In genomic region chr7:140033036-140033435, GRCh38 we compare ENCODE assay signal across 19 cellular contexts. TPM values are rescaled to one million over a fixed set of nuclear protein-coding genes. Genes with fewer than 3 reads are reported as not detected.
A peak's percentile ranks its signal among the peaks of the same experiment; 100 is the strongest.
DNase-seq lines count a peak whose midpoint lies in the region; ATAC-seq and TF ChIP-seq lines count a peak whose summit lies in the region.
"Had no signal": no experiment of that assay in that cellular context is flagged by ENCODE, and none has a peak within 500 bp of the region (broad histone marks: within the 10 kb centered on the region; RNA-seq: fewer than 3 reads in every experiment).

No MANE protein-coding gene starts in this region.

- TF ChIP-seq CTCF in osteoblast (IDR thresholded peaks at IDR 0.05; ENCODE audit: extremely low read depth, low read depth, low read length), result no peak

- 63 to 70% methylated on average over 8 of the region's 8 CpGs for WGBS in GM23248 (ENCODE audit: low coverage in 1 of 2, low lambda C conversion rate in 2 of 2, missing lambda C conversion rate in 2 of 2), 2 experiments

- no peaks in the 10 kb centered on the region for H3K9me3 Mint-ChIP-seq in central memory CD8-positive, alpha-beta T cell
- H3K9me3 Mint-ChIP-seq: activated CD4-positive, alpha-beta T cell treated with anti-CD3 and anti-CD28 coated beads, Interleukin-2, amount 10 ng/mL, durations not matched to agents 7 days and 5 days; activated naive CD4-positive, alpha-beta T cell treated with anti-CD3 and anti-CD28 coated beads for 36 hours; naive thymus-derived CD8-positive, alpha-beta T cell had no signal

- H3F3A ChIP-seq in GM23248 (ENCODE audit: insufficient read depth), result peaks cover 39% of the 10 kb centered on the region

- no peaks in the 10 kb centered on the region for H3K27me3 Mint-ChIP-seq in central memory CD8-positive, alpha-beta T cell
- H3K27me3 Mint-ChIP-seq: activated CD4-positive, alpha-beta T cell treated with anti-CD3 and anti-CD28 coated beads, Interleukin-2, amount 10 ng/mL, durations not matched to agents 7 days and 5 days; brain; naive thymus-derived CD8-positive, alpha-beta T cell had no signal

- H3K27me3 ChIP-seq in GM23248 (replicated peaks; ENCODE audit: insufficient read depth) (no peaks in the 10 kb centered on the region), SJSA1 (replicated peaks) (no peaks in the 10 kb centered on the region), osteoblast (ENCODE audit: insufficient read depth, low read length) (no peaks in the 10 kb centered on the region)
- H3K27me3 ChIP-seq: uterus had no signal

- H3K4me1 Mint-ChIP-seq in central memory CD8-positive, alpha-beta T cell, result peaks cover 29% of the 10 kb centered on the region
- H3K4me1 Mint-ChIP-seq: brain had no signal

- peak overlapping the region; percentile 5 for H3K4me2 ChIP-seq in GM23248 (ENCODE audit: unreplicated experiment)
- H3K4me2 ChIP-seq in osteoblast (ENCODE audit: insufficient read depth, low read length), result peak overlapping the region; percentile 53

- H3K4me1 ChIP-seq in GM23248 (ENCODE audit: insufficient read depth) (peaks cover 37% of the 10 kb centered on the region), SJSA1 (replicated peaks) (peaks cover 32% of the 10 kb centered on the region), osteoblast (ENCODE audit: insufficient read depth, low read length) (peaks cover 55% of the 10 kb centered on the region)
- H3K4me1 ChIP-seq: uterus had no signal

- no peak for TF ChIP-seq POLR2A in erythroblast (IDR thresholded peaks at IDR 0.05; ENCODE audit: low read length)

- peak overlapping the region; percentile 4; the same call in 1 of the 2 replicates for H3K27ac ChIP-seq in GM23248
- peak overlapping the region; percentile 27; the same call in 1 of the 2 replicates for H3K27ac ChIP-seq in SJSA1
- H3K27ac ChIP-seq in osteoblast (ENCODE audit: low read depth, low read length), result peak overlapping the region; percentile 93
- H3K27ac ChIP-seq: uterus had no signal

- no peaks in the 10 kb centered on the region for H4K20me1 ChIP-seq in GM23248 (ENCODE audit: insufficient read depth)
- H4K20me1 ChIP-seq in osteoblast (ENCODE audit: insufficient read depth, low read length), result no peaks in the 10 kb centered on the region

- ATAC-seq in central memory CD8-positive, alpha-beta T cell (replicated peaks; ENCODE audit: extremely low read depth, poor library complexity, severe bottlenecking), result no peak
- ATAC-seq in GM21381 (IDR thresholded peaks at IDR 0.05; ENCODE audit: unreplicated experiment), result no peak
- ATAC-seq: naive thymus-derived CD8-positive, alpha-beta T cell had no signal

- H2AFZ ChIP-seq in GM23248 (no peak overlapping the region), osteoblast (ENCODE audit: low read length) (peak overlapping the region; percentile 44)

- H3K4me3 ChIP-seq in GM23248 (no peak overlapping the region), SJSA1 (no peak overlapping the region), osteoblast (ENCODE audit: insufficient read depth, low read length) (no peak overlapping the region)
- H3K4me3 ChIP-seq: uterus had no signal

- no peaks in the 10 kb centered on the region for H3K79me2 ChIP-seq in GM23248 (ENCODE audit: insufficient read depth)
- no peaks in the 10 kb centered on the region for H3K79me2 ChIP-seq in osteoblast (ENCODE audit: insufficient read depth, low read length)

- no peaks in the 10 kb centered on the region for H3K9me2 ChIP-seq in GM23248 (ENCODE audit: insufficient read depth)

- in situ Hi-C loops in GM23248 (cut with MboI), result no loop called here

- DNase-seq in GM23248 (peak; percentile 51), SJSA1 (ENCODE audit: low read depth in 1 of 2, low spot score in 2 of 2) (peak in 1 of 2 experiments; percentile 16), osteoblast (ENCODE audit: insufficient read length, low spot score, missing footprints) (no peak), NCI-H510A treated with DMSO at 0.1 percent for 48 hours (lab: John Stamatoyannopoulos, UW) (no peak), erythroblast (lab: John Stamatoyannopoulos, UW) (no peak), cerebellar cortex (ENCODE audit: low spot score) (no peak)
- no peak for DNase-seq in central memory CD8-positive, alpha-beta T cell (ENCODE audit: low spot score in 2 of 2)
- DNase-seq: activated CD4-positive, alpha-beta T cell treated with anti-CD3 and anti-CD28 coated beads, Interleukin-2, amount 10 ng/mL, durations not matched to agents 7 days and 5 days; activated naive CD4-positive, alpha-beta T cell treated with anti-CD3 and anti-CD28 coated beads for 36 hours; COR-L47; islet precursor cell; naive thymus-derived CD8-positive, alpha-beta T cell; NCI-H1105 treated with DMSO at 0.1 percent for 48 hours; NCI-H82; stimulated activated CD4-positive, alpha-beta T cell treated with anti-CD3 and anti-CD28 coated beads, Interleukin-4, amount 100 ng/mL, for 24 hours; uterus had no signal

- no peaks in the 10 kb centered on the region for H3K36me3 ChIP-seq in GM23248 (ENCODE audit: low read depth)
- H3K36me3 ChIP-seq in SJSA1, result peaks cover 28% of the 10 kb centered on the region
- peaks cover 11% of the 10 kb centered on the region for H3K36me3 ChIP-seq in osteoblast (ENCODE audit: insufficient read depth, low read length)
- H3K36me3 ChIP-seq: uterus had no signal

- H3K9me3 ChIP-seq in GM23248 (ENCODE audit: low read depth), result no peaks in the 10 kb centered on the region
- H3K9me3 ChIP-seq in SJSA1 (replicated peaks), result no peaks in the 10 kb centered on the region
- H3K9me3 ChIP-seq in osteoblast (ENCODE audit: low read depth, low read length), result no peaks in the 10 kb centered on the region
- H3K9me3 ChIP-seq: uterus had no signal

- peak overlapping the region; percentile 46 for H3K27ac Mint-ChIP-seq in central memory CD8-positive, alpha-beta T cell (ENCODE audit: low read depth)
- H3K27ac Mint-ChIP-seq: activated CD4-positive, alpha-beta T cell treated with anti-CD3 and anti-CD28 coated beads, Interleukin-2, amount 10 ng/mL, durations not matched to agents 7 days and 5 days; activated naive CD4-positive, alpha-beta T cell treated with anti-CD3 and anti-CD28 coated beads for 36 hours; brain; progenitor cell of endocrine pancreas had no signal

- no peak overlapping the region for H3K4me3 Mint-ChIP-seq in central memory CD8-positive, alpha-beta T cell
- H3K4me3 Mint-ChIP-seq: activated CD4-positive, alpha-beta T cell treated with anti-CD3 and anti-CD28 coated beads, Interleukin-2, amount 10 ng/mL, durations not matched to agents 7 days and 5 days; activated naive CD4-positive, alpha-beta T cell treated with anti-CD3 and anti-CD28 coated beads for 36 hours; brain had no signal

- H3K9ac ChIP-seq in GM23248, result no peak overlapping the region

- H3K36me3 Mint-ChIP-seq in central memory CD8-positive, alpha-beta T cell (ENCODE audit: insufficient read depth), result peaks cover 38% of the 10 kb centered on the region
- H3K36me3 Mint-ChIP-seq: brain had no signal

RNA-seq across cellular contexts. Expression of gene PARP12, which starts 29.7 kb away (rescaled TPM):
- 10.4 and 11.0 TPM in 2 replicates for total RNA-seq in GM23248 (2014; rRNA removed; shearing (Covaris generic))
- 4.9 and 5.4 TPM in 2 replicates for polyA plus RNA-seq in GM23248 (2016; fragmentation: Nextera tagmentation; extraction: Ambion mirVana)
- 19.3 and 21.4 TPM in 2 replicates for total RNA-seq in SJSA1 (2014; rRNA removed; shearing (Covaris generic))
- 15.6 and 26.4 TPM in 2 replicates for total RNA-seq in osteoblast

Comparison
In these comparisons a context has a peak if more than half of its experiments do, and no peak if none do; other contexts are left out.
1. H3K27ac ChIP-seq: peak in every context shown above with its lines; median percentile 93 in osteoblast; 27 in SJSA1; 4 in GM23248.